In the genomic region with DNA sequence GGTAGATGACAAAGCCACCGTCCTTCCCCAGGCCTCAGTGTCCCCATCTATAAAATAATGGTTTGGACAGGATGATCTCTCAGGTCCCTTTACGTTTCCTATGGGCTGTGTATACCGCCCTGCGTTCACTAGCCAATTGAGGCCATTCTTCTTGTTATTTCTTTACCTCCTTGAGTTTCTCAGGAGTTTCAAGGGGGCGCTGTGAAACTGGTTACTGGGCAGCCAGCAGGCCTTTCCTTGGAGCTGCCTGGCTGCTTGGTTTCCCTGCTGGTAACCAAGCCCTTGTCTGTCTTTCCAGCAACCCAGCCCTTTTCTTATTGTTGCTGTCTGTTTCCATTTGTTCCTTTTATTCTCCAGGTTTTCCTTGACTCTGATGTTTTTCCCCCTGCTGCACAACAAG, we compare ENCODE assay signal across 17 cellular contexts. TPM values are rescaled to one million over a fixed set of nuclear protein-coding genes. Genes with fewer than 3 reads are reported as not detected.
DNase-seq lines count a peak whose midpoint lies in the region; ATAC-seq and TF ChIP-seq lines count a peak whose summit lies in the region.
"Had no signal": no experiment of that assay in that cellular context is flagged by ENCODE, and none has a peak within 500 bp of the region (broad histone marks: within the 10 kb centered on the region; RNA-seq: fewer than 3 reads in every experiment).

No MANE protein-coding gene starts in this region.

- no peaks in the 10 kb centered on the region for H3K9me3 ChIP-seq in BE2C
- H3K9me3 ChIP-seq in HUES6 (ENCODE audit: control insufficient read depth, insufficient read depth, low read depth, low read length), result no peaks in the 10 kb centered on the region

- no peak overlapping the region; the same call in 1 of the 2 replicates for H3K27ac ChIP-seq in HUES6 (ENCODE audit: low read depth, low read length)

- intact Hi-C loops in left cardiac atrium (cut with DNase I), result no loop called here

- DNase-seq in BE2C (no peak), astrocyte of the spinal cord (ENCODE audit: low read depth, low spot score) (no peak), left kidney (ENCODE audit: low read depth, low spot score) (peak; percentile 57), cerebellar nuclear complex (lab: John Stamatoyannopoulos, UW) (no peak), left cardiac atrium (no peak)
- no peak for DNase-seq in activated naive CD4-positive, alpha-beta T cell treated with Interleukin-2 at 50 U/mL for 16 hours
- DNase-seq in activated CD8-positive, alpha-beta memory T cell treated with anti-CD3 and anti-CD28 coated beads for 24 hours, result no peak
- DNase-seq: activated CD4-positive, alpha-beta memory T cell treated with anti-CD3 and anti-CD28 coated beads, Interleukin-2, amount 10 ng/mL, durations not matched to agents 7 days and 5 days; DMS153; effector memory CD4-positive, alpha-beta T cell; foreskin melanocyte; IMR-90; NCI-H1417; NCI-H510A treated with DMSO at 0.1 percent for 48 hours had no signal

- no peak overlapping the region for H3K4me3 ChIP-seq in BE2C (ENCODE audit: low read depth, low read length)
- no peak overlapping the region for H3K4me3 ChIP-seq in HUES6 (ENCODE audit: low read depth, low read length)
- no peak overlapping the region for H3K4me3 ChIP-seq in astrocyte of the spinal cord (ENCODE audit: low read depth, low read length)

- peak overlapping the region; percentile 22 for H3K9ac ChIP-seq in HUES6 (ENCODE audit: low read length)

- in situ Hi-C loops in astrocyte of the spinal cord (cut with HindIII; ENCODE audit: low sequenced_read_pairs), result no loop called here

- H3K27me3 ChIP-seq in BE2C (no peaks in the 10 kb centered on the region), HUES6 (ENCODE audit: control insufficient read depth, insufficient read depth, low read length) (no peaks in the 10 kb centered on the region)

- peak; percentile 33 for TF ChIP-seq CTCF in BE2C (IDR thresholded peaks at IDR 0.05; ENCODE audit: low read depth, low read length)
- peak; percentile 12 for TF ChIP-seq CTCF in astrocyte of the spinal cord (IDR thresholded peaks at IDR 0.05; ENCODE audit: low read depth, low read length)

- no peak for ATAC-seq in left cardiac atrium
- ATAC-seq: activated T-helper 17 cell treated with anti-CD3 and anti-CD28 coated beads, Interleukin-2, amount 50 U/mL, for 72 hours had no signal

- H3K36me3 ChIP-seq in BE2C (no peaks in the 10 kb centered on the region), HUES6 (ENCODE audit: control insufficient read depth, insufficient read depth, low read length) (no peaks in the 10 kb centered on the region)

- peaks cover 27% of the 10 kb centered on the region for H3K4me1 ChIP-seq in BE2C
- H3K4me1 ChIP-seq in HUES6 (ENCODE audit: control insufficient read depth, insufficient read depth, low read length), result peaks cover 20% of the 10 kb centered on the region

RNA-seq across cellular contexts. Expression of gene FGF8, which starts 26.9 kb away (rescaled TPM):
- not detected for polyA plus RNA-seq in BE2C (2012; ENCODE audit: insufficient read depth, insufficient read length, low read depth)
- total RNA-seq in left cardiac atrium, result not detected
- total RNA-seq: activated CD4-positive, alpha-beta memory T cell treated with anti-CD3 and anti-CD28 coated beads, Interleukin-2, amount 10 ng/mL, durations not matched to agents 7 days and 5 days; activated T-helper 17 cell treated with anti-CD3 and anti-CD28 coated beads, Interleukin-2, amount 50 U/mL, for 72 hours; IMR-90 had no signal
- polyA plus RNA-seq: thymus had no signal

RNA-seq across cellular contexts. Expression of gene NPM3, which starts 34.2 kb away (rescaled TPM):
- polyA plus RNA-seq in BE2C (2012; ENCODE audit: insufficient read depth, insufficient read length, low read depth), result 189 TPM
- total RNA-seq in left cardiac atrium, result 10 to 100 TPM; 15.2 to 18.8 TPM

RNA-seq across cellular contexts. Expression of gene FBXW4, which starts 54.1 kb away (rescaled TPM):
- 37.1 TPM for polyA plus RNA-seq in BE2C (2012; ENCODE audit: insufficient read depth, insufficient read length, low read depth)
- 10 to 100 TPM; 92.0 to 99.0 TPM for total RNA-seq in left cardiac atrium
